ENCODE assay signal across 13 cellular contexts in the genomic region with DNA sequence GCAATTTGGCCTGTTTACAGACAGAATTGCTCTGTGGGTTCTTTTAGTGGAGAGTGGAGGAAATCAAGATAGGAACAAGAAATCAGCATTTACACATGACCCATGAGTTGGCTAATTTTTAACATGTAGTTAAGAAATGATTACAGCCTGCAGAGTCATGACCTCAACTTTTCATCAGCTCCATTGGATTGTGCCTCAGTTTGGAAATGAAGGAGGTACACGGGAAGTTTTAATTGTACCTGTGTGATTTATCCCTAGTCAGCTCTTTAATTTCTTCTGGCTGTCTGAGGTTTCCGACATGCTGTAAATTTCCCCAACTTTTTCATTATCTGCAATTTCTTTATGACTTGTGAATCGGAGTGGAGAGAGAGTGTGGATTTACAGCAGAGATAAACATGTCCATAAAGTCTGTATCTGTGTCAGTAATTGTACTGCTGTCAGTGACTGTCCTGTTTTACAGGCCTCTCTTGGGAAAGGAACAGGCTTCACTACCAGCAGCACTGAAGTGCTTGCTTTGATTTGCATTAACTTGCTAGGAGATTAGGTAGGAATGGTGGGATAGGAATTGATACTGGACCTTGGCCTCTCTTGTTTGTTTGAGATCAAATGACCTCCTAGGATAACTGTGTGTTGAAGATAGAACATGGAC. TPM values are rescaled to one million over a fixed set of nuclear protein-coding genes. Genes with fewer than 3 reads are reported as not detected.
DNase-seq lines count a peak whose midpoint lies in the region; ATAC-seq, FAIRE-seq and TF ChIP-seq lines count a peak whose summit lies in the region.
"Had no signal": no experiment of that assay in that cellular context is flagged by ENCODE, and none has a peak within 500 bp of the region (broad histone marks: within the 10 kb centered on the region; RNA-seq: fewer than 3 reads in every experiment).

No MANE protein-coding gene starts in this region.

- no peaks in the 10 kb centered on the region for H3K9me3 ChIP-seq in BLaER1 treated with 17β-estradiol and CSF1 and Interleukin-3, amounts not matched to agents 10 nM and 100 nM (replicated peaks in 1 of 11)
- no peaks in the 10 kb centered on the region for H3K9me3 ChIP-seq in liver (ENCODE audit: control insufficient read depth in 4 of 4, low read length in 3 of 4)
- H3K9me3 ChIP-seq: BE2C had no signal

- TF ChIP-seq RAD21 in liver (IDR thresholded peaks at IDR 0.05) = peak; percentile 26 to 42

- H3K9ac ChIP-seq in BLaER1 treated with 17β-estradiol and CSF1 and Interleukin-3, amounts not matched to agents 10 nM and 100 nM = no peak overlapping the region
- peak overlapping the region in 1 of 2 donors; percentile 45 for H3K9ac ChIP-seq in liver (ENCODE audit: low read depth in 1 of 2, low read length in 2 of 2)

- H3K27ac ChIP-seq in BLaER1 treated with 17β-estradiol and CSF1 and Interleukin-3, amounts not matched to agents 10 nM and 100 nM = peak overlapping the region in 4 of 11 experiments; percentile 15 to 63 (median 31); a peak in 5 of 22 replicates
- peak overlapping the region; percentile 79 to 81 for H3K27ac ChIP-seq in liver (ENCODE audit: low read depth in 1 of 2, low read length in 2 of 2)

- no peaks in the 10 kb centered on the region for H3K36me3 Mint-ChIP-seq in activated CD8-positive, alpha-beta T cell treated with anti-CD3 and anti-CD28 coated beads for 36 hours (ENCODE audit: low read depth)

- H3K9me3 Mint-ChIP-seq in activated CD8-positive, alpha-beta T cell treated with anti-CD3 and anti-CD28 coated beads for 36 hours = no peaks in the 10 kb centered on the region

- peak overlapping the region; percentile 1 for H3K27ac Mint-ChIP-seq in activated CD8-positive, alpha-beta T cell treated with anti-CD3 and anti-CD28 coated beads for 36 hours

- no peak for ATAC-seq in activated CD8-positive, alpha-beta T cell treated with anti-CD3 and anti-CD28 coated beads for 36 hours
- no peak for ATAC-seq in GM19351 (IDR thresholded peaks at IDR 0.05; ENCODE audit: unreplicated experiment)
- ATAC-seq in esophagus mucosa = no peak
- ATAC-seq: SK-N-SH treated with all-trans-retinoic acid at 6 μM for 48 hours had no signal

- DNase-seq in GM12891 (ENCODE audit: insufficient read length, low spot score) = no peak
- DNase-seq in activated CD8-positive, alpha-beta T cell treated with anti-CD3 and anti-CD28 coated beads for 36 hours = no peak
- DNase-seq in NCI-H2107 treated with DMSO at 0.1 percent for 48 hours (lab: John Stamatoyannopoulos, UW; ENCODE audit: unreplicated experiment) = no peak
- no peak for DNase-seq in SKM-1 (lab: John Stamatoyannopoulos, UW; ENCODE audit: unreplicated experiment)
- DNase-seq: activated CD4-positive, CD25-positive, alpha-beta regulatory T cell treated with anti-CD3 and anti-CD28 coated beads, Interleukin-2, amount 50 U/mL, for 72 hours; BE2C; foreskin melanocyte had no signal

- no peaks in the 10 kb centered on the region for H3K36me3 ChIP-seq in BLaER1 treated with 17β-estradiol and CSF1 and Interleukin-3, amounts not matched to agents 10 nM and 100 nM
- no peaks in the 10 kb centered on the region for H3K36me3 ChIP-seq in liver (ENCODE audit: control insufficient read depth in 4 of 4, insufficient read depth in 3 of 4, low read depth in 1 of 4, low read length in 3 of 4)
- H3K36me3 ChIP-seq: BE2C had no signal

- peak overlapping the region in 10 of 11 experiments; percentile 0 to 58 (median 38); a peak in 12 of 22 replicates for H3K4me2 ChIP-seq in BLaER1 treated with 17β-estradiol and CSF1 and Interleukin-3, amounts not matched to agents 10 nM and 100 nM

- no peak overlapping the region for H3K4me3 ChIP-seq in BLaER1 treated with 17β-estradiol and CSF1 and Interleukin-3, amounts not matched to agents 10 nM and 100 nM
- H3K4me3 ChIP-seq in liver (ENCODE audit: low read depth in 1 of 3, low read length in 3 of 3) = peak overlapping the region in 2 of 3 donors; percentile 3 to 18

- FAIRE-seq in GM12891 (lab: Jason Lieb, UNC) = peak; percentile 45
- FAIRE-seq: keratinocyte had no signal

- H3K4me1 ChIP-seq in BLaER1 treated with 17β-estradiol and CSF1 and Interleukin-3, amounts not matched to agents 10 nM and 100 nM = peaks cover 8 to 33% (median 22%) of the 10 kb centered on the region in 10 experiments; a peak in 18 of 20 replicates
- H3K4me1 ChIP-seq in liver (ENCODE audit: control insufficient read depth in 4 of 4, insufficient read depth in 4 of 4, low read length in 3 of 4) = peaks cover 4 to 34% (median 16%) of the 10 kb centered on the region in 4 donors
- H3K4me1 ChIP-seq: BE2C had no signal

- H4K20me1 ChIP-seq in BLaER1 treated with 17β-estradiol and CSF1 and Interleukin-3, amounts not matched to agents 10 nM and 100 nM = no peaks in the 10 kb centered on the region

- CTCF ChIA-PET in activated CD8-positive, alpha-beta T cell treated with anti-CD3 and anti-CD28 coated beads for 36 hours (lab: Charles Lee) = interaction anchor here (1.5 to 1.8 kb wide), 2 partner anchors 11 to 118 kb away, joined by 4 to 6 read pairs; no protein-coding TSS in a partner anchor

- H3K27me3 ChIP-seq in BLaER1 treated with 17β-estradiol and CSF1 and Interleukin-3, amounts not matched to agents 10 nM and 100 nM = no peaks in the 10 kb centered on the region
- no peaks in the 10 kb centered on the region for H3K27me3 ChIP-seq in liver (ENCODE audit: control insufficient read depth in 4 of 4, insufficient read depth in 4 of 4, low read length in 3 of 4)

- H3K27me3 Mint-ChIP-seq in activated CD8-positive, alpha-beta T cell treated with anti-CD3 and anti-CD28 coated beads for 36 hours = no peaks in the 10 kb centered on the region

- peaks cover 18% of the 10 kb centered on the region for H3K4me1 Mint-ChIP-seq in activated CD8-positive, alpha-beta T cell treated with anti-CD3 and anti-CD28 coated beads for 36 hours (ENCODE audit: low read depth)

- no peak for TF ChIP-seq POLR2A in GM12891 (IDR thresholded peaks at IDR 0.05; ENCODE audit: low read depth, low read length)

- intact Hi-C loops in activated CD8-positive, alpha-beta T cell treated with anti-CD3 and anti-CD28 coated beads for 36 hours (cut with micrococcal nuclease) = no loop called here

- no peak for TF ChIP-seq CTCF in activated CD8-positive, alpha-beta T cell treated with anti-CD3 and anti-CD28 coated beads for 36 hours (IDR thresholded peaks at IDR 0.05)
- no peak for TF ChIP-seq CTCF in liver (IDR thresholded peaks at IDR 0.05; ENCODE audit: low read depth, low read length, missing input control)

- WGBS in liver = 24% methylated on average over 3 of the region's 3 CpGs

- POLR2A ChIA-PET in activated CD8-positive, alpha-beta T cell treated with anti-CD3 and anti-CD28 coated beads for 36 hours (lab: Charles Lee) = interaction anchor here (0.7 to 1.2 kb wide), 2 partner anchors 12 to 17 kb away, joined by 3 to 5 read pairs; no protein-coding TSS in a partner anchor

- no peak overlapping the region for H3K4me3 Mint-ChIP-seq in activated CD8-positive, alpha-beta T cell treated with anti-CD3 and anti-CD28 coated beads for 36 hours

TF ChIP-seq in GM12891, 5 proteins besides CTCF, POLR2A, EP300 and RAD21:
- no peak for TF ChIP-seq POU2F2 (IDR thresholded peaks at IDR 0.05; ENCODE audit: low read depth, low read length)
- no peak for TF ChIP-seq TAF1 (IDR thresholded peaks at IDR 0.05; ENCODE audit: low read depth, low read length)
- TF ChIP-seq POLR2AphosphoS5 (IDR thresholded peaks at IDR 0.05; ENCODE audit: low read depth, low read length) = no peak
- no peak for TF ChIP-seq PAX5 (IDR thresholded peaks at IDR 0.05; ENCODE audit: insufficient read depth, low read length, severe bottlenecking)
- TF ChIP-seq SPI1 (IDR thresholded peaks at IDR 0.05; ENCODE audit: low read depth, low read length) = no peak

TF ChIP-seq in liver, 16 proteins besides CTCF, POLR2A, EP300 and RAD21 (continues in another document):
- TF ChIP-seq, protein P1, sequence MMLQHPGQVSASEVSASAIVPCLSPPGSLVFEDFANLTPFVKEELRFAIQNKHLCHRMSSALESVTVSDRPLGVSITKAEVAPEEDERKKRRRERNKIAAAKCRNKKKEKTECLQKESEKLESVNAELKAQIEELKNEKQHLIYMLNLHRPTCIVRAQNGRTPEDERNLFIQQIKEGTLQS (IDR thresholded peaks at IDR 0.05) = peak; percentile 16
- TF ChIP-seq HNF4A (conservative IDR thresholded peaks at IDR 0.05) (peak; percentile 76 to 81), YY1 (IDR thresholded peaks at IDR 0.05) (peak; percentile 74), NR2F2 (IDR thresholded peaks at IDR 0.05) (no peak), HNF4G (IDR thresholded peaks at IDR 0.05) (peak; percentile 42)
- TF ChIP-seq, protein P2, sequence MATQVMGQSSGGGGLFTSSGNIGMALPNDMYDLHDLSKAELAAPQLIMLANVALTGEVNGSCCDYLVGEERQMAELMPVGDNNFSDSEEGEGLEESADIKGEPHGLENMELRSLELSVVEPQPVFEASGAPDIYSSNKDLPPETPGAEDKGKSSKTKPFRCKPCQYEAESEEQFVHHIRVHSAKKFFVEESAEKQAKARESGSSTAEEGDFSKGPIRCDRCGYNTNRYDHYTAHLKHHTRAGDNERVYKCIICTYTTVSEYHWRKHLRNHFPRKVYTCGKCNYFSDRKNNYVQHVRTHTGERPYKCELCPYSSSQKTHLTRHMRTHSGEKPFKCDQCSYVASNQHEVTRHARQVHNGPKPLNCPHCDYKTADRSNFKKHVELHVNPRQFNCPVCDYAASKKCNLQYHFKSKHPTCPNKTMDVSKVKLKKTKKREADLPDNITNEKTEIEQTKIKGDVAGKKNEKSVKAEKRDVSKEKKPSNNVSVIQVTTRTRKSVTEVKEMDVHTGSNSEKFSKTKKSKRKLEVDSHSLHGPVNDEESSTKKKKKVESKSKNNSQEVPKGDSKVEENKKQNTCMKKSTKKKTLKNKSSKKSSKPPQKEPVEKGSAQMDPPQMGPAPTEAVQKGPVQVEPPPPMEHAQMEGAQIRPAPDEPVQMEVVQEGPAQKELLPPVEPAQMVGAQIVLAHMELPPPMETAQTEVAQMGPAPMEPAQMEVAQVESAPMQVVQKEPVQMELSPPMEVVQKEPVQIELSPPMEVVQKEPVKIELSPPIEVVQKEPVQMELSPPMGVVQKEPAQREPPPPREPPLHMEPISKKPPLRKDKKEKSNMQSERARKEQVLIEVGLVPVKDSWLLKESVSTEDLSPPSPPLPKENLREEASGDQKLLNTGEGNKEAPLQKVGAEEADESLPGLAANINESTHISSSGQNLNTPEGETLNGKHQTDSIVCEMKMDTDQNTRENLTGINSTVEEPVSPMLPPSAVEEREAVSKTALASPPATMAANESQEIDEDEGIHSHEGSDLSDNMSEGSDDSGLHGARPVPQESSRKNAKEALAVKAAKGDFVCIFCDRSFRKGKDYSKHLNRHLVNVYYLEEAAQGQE (IDR thresholded peaks at IDR 0.05) = peak; percentile 71

RNA-seq across cellular contexts. Expression of gene LIN52, which starts 49.2 kb away (rescaled TPM):
- 5.3 TPM for polyA plus RNA-seq in GM12891 (2012; ENCODE audit: low read depth, missing spikeins)
- 10 to 100 TPM; 10.1 to 10.3 TPM for total RNA-seq in activated CD8-positive, alpha-beta T cell treated with anti-CD3 and anti-CD28 coated beads for 36 hours
- total RNA-seq in liver = 1 to 10 TPM; 6.8 to 9.9 TPM
- polyA plus RNA-seq in liver = 1 to 10 TPM; 3.8 TPM
- total RNA-seq in esophagus mucosa = 3.5 TPM

RNA-seq across cellular contexts. Expression of gene ALDH6A1, which starts 49.7 kb away (rescaled TPM):
- 5.8 TPM for polyA plus RNA-seq in GM12891 (2012; ENCODE audit: low read depth, missing spikeins)
- 10 to 100 TPM; 10.8 to 11.8 TPM for total RNA-seq in activated CD8-positive, alpha-beta T cell treated with anti-CD3 and anti-CD28 coated beads for 36 hours
- 100 to 1,000 TPM; 157 to 183 TPM for total RNA-seq in liver
- polyA plus RNA-seq in liver = 100 to 1,000 TPM; 114 to 153 TPM
- 17.0 TPM for total RNA-seq in esophagus mucosa

Comparison
In these comparisons a context has a peak if more than half of its experiments do, and no peak if none do; other contexts are left out.
1. H3K4me3 ChIP-seq: peak in liver (2 of 3); none in BLaER1 treated with 17β-estradiol and CSF1 and Interleukin-3, amounts not matched to agents 10 nM and 100 nM (0 of 10).